1 cellular context compared by ENCODE assay signal in the genomic region with DNA sequence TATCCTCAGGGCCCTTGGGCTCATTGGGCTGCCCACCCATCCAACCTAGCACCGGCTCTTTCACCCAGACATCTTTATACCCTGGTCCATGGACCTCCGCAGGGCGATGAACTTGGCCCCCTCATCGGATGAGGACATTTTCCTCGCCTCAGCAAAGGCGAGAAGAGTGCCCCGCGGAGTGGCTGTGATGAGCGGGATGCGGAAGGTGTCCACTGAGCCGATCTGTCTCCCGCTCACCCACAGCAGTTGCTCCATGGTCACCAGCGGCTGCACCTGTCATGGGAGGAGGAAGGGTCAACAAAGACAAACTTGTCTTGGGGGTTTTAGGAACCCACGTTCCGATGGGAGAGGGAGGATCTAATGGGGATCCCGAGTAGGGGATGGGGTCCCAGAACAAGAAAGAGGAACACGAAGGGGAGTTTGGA.
A peak's percentile ranks its signal among the peaks of the same experiment; 100 is the strongest.
TF ChIP-seq lines count a peak whose summit lies in the region.

No MANE protein-coding gene starts in this region.

TF ChIP-seq in K562, 482 proteins besides CTCF, POLR2A, EP300 and RAD21 (continued from another document and continues in another):
- TF ChIP-seq, protein P1, sequence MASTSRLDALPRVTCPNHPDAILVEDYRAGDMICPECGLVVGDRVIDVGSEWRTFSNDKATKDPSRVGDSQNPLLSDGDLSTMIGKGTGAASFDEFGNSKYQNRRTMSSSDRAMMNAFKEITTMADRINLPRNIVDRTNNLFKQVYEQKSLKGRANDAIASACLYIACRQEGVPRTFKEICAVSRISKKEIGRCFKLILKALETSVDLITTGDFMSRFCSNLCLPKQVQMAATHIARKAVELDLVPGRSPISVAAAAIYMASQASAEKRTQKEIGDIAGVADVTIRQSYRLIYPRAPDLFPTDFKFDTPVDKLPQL (IDR thresholded peaks at IDR 0.05; ENCODE audit: extremely low read depth, insufficient read length) = no peak
- TF ChIP-seq PRMT5 (CRISPR knock-in tag; IDR thresholded peaks at IDR 0.05) = peak; percentile 17; the same call in 1 of the 2 replicates
- TF ChIP-seq ZC3H4 (CRISPR knock-in tag; IDR thresholded peaks at IDR 0.05; ENCODE audit: borderline replicate concordance) = 0 out of 2 replicates have a peak, but pooled peaks have one; percentile 81
- TF ChIP-seq, protein P2, sequence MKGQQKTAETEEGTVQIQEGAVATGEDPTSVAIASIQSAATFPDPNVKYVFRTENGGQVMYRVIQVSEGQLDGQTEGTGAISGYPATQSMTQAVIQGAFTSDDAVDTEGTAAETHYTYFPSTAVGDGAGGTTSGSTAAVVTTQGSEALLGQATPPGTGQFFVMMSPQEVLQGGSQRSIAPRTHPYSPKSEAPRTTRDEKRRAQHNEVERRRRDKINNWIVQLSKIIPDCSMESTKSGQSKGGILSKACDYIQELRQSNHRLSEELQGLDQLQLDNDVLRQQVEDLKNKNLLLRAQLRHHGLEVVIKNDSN (CRISPR knock-in tag; IDR thresholded peaks at IDR 0.05) = no peak
- TF ChIP-seq ZNF507 (tag; conservative IDR thresholded peaks at IDR 0.05) = no peak
- TF ChIP-seq, protein P3, sequence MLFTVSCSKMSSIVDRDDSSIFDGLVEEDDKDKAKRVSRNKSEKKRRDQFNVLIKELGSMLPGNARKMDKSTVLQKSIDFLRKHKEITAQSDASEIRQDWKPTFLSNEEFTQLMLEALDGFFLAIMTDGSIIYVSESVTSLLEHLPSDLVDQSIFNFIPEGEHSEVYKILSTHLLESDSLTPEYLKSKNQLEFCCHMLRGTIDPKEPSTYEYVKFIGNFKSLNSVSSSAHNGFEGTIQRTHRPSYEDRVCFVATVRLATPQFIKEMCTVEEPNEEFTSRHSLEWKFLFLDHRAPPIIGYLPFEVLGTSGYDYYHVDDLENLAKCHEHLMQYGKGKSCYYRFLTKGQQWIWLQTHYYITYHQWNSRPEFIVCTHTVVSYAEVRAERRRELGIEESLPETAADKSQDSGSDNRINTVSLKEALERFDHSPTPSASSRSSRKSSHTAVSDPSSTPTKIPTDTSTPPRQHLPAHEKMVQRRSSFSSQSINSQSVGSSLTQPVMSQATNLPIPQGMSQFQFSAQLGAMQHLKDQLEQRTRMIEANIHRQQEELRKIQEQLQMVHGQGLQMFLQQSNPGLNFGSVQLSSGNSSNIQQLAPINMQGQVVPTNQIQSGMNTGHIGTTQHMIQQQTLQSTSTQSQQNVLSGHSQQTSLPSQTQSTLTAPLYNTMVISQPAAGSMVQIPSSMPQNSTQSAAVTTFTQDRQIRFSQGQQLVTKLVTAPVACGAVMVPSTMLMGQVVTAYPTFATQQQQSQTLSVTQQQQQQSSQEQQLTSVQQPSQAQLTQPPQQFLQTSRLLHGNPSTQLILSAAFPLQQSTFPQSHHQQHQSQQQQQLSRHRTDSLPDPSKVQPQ (CRISPR knock-in tag; IDR thresholded peaks at IDR 0.05; ENCODE audit: borderline replicate concordance) = no peak; the same call in 1 of the 2 replicates
- peak; percentile 69; the same call in 1 of the 2 replicates for TF ChIP-seq IFI16 (CRISPR knock-in tag; IDR thresholded peaks at IDR 0.05)
- TF ChIP-seq, protein P4, sequence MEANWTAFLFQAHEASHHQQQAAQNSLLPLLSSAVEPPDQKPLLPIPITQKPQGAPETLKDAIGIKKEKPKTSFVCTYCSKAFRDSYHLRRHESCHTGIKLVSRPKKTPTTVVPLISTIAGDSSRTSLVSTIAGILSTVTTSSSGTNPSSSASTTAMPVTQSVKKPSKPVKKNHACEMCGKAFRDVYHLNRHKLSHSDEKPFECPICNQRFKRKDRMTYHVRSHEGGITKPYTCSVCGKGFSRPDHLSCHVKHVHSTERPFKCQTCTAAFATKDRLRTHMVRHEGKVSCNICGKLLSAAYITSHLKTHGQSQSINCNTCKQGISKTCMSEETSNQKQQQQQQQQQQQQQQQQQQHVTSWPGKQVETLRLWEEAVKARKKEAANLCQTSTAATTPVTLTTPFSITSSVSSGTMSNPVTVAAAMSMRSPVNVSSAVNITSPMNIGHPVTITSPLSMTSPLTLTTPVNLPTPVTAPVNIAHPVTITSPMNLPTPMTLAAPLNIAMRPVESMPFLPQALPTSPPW (CRISPR knock-in tag; IDR thresholded peaks at IDR 0.05) = no peak
- TF ChIP-seq HMGN3 (IDR thresholded peaks at IDR 0.05; ENCODE audit: borderline replicate concordance, extremely low read depth, insufficient read length, low read depth, low read length) = no peak
- no peak for TF ChIP-seq ZNF12 (CRISPR knock-in tag; IDR thresholded peaks at IDR 0.05)
- no peak for TF ChIP-seq MCM7 (IDR thresholded peaks at IDR 0.05)
- peak; percentile 14 for TF ChIP-seq HNRNPLL (IDR thresholded peaks at IDR 0.05; ENCODE audit: low read depth, low read length, poor library complexity, severe bottlenecking)
- TF ChIP-seq, protein P5, sequence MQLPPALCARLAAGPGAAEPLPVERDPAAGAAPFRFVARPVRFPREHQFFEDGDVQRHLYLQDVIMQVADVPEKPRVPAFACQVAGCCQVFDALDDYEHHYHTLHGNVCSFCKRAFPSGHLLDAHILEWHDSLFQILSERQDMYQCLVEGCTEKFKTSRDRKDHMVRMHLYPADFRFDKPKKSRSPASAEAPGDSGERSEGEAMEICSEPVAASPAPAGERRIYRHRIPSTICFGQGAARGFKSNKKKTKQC (CRISPR knock-in tag; IDR thresholded peaks at IDR 0.05) = no peak
- TF ChIP-seq PCBP1 (IDR thresholded peaks at IDR 0.05; ENCODE audit: low read depth, low read length, poor library complexity, severe bottlenecking) = no peak
- no peak for TF ChIP-seq STAT5A (IDR thresholded peaks at IDR 0.05; ENCODE audit: borderline replicate concordance, low read length)
- TF ChIP-seq, protein P6, sequence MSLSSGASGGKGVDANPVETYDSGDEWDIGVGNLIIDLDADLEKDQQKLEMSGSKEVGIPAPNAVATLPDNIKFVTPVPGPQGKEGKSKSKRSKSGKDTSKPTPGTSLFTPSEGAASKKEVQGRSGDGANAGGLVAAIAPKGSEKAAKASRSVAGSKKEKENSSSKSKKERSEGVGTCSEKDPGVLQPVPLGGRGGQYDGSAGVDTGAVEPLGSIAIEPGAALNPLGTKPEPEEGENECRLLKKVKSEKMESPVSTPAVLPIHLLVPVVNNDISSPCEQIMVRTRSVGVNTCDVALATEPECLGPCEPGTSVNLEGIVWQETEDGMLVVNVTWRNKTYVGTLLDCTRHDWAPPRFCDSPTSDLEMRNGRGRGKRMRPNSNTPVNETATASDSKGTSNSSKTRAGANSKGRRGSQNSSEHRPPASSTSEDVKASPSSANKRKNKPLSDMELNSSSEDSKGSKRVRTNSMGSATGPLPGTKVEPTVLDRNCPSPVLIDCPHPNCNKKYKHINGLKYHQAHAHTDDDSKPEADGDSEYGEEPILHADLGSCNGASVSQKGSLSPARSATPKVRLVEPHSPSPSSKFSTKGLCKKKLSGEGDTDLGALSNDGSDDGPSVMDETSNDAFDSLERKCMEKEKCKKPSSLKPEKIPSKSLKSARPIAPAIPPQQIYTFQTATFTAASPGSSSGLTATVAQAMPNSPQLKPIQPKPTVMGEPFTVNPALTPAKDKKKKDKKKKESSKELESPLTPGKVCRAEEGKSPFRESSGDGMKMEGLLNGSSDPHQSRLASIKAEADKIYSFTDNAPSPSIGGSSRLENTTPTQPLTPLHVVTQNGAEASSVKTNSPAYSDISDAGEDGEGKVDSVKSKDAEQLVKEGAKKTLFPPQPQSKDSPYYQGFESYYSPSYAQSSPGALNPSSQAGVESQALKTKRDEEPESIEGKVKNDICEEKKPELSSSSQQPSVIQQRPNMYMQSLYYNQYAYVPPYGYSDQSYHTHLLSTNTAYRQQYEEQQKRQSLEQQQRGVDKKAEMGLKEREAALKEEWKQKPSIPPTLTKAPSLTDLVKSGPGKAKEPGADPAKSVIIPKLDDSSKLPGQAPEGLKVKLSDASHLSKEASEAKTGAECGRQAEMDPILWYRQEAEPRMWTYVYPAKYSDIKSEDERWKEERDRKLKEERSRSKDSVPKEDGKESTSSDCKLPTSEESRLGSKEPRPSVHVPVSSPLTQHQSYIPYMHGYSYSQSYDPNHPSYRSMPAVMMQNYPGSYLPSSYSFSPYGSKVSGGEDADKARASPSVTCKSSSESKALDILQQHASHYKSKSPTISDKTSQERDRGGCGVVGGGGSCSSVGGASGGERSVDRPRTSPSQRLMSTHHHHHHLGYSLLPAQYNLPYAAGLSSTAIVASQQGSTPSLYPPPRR (CRISPR knock-in tag; IDR thresholded peaks at IDR 0.05; ENCODE audit: borderline replicate concordance) = peak; percentile 8; the same call in 1 of the 2 replicates
- TF ChIP-seq ZNF140 (CRISPR knock-in tag; IDR thresholded peaks at IDR 0.05) = no peak
- TF ChIP-seq, protein P7, sequence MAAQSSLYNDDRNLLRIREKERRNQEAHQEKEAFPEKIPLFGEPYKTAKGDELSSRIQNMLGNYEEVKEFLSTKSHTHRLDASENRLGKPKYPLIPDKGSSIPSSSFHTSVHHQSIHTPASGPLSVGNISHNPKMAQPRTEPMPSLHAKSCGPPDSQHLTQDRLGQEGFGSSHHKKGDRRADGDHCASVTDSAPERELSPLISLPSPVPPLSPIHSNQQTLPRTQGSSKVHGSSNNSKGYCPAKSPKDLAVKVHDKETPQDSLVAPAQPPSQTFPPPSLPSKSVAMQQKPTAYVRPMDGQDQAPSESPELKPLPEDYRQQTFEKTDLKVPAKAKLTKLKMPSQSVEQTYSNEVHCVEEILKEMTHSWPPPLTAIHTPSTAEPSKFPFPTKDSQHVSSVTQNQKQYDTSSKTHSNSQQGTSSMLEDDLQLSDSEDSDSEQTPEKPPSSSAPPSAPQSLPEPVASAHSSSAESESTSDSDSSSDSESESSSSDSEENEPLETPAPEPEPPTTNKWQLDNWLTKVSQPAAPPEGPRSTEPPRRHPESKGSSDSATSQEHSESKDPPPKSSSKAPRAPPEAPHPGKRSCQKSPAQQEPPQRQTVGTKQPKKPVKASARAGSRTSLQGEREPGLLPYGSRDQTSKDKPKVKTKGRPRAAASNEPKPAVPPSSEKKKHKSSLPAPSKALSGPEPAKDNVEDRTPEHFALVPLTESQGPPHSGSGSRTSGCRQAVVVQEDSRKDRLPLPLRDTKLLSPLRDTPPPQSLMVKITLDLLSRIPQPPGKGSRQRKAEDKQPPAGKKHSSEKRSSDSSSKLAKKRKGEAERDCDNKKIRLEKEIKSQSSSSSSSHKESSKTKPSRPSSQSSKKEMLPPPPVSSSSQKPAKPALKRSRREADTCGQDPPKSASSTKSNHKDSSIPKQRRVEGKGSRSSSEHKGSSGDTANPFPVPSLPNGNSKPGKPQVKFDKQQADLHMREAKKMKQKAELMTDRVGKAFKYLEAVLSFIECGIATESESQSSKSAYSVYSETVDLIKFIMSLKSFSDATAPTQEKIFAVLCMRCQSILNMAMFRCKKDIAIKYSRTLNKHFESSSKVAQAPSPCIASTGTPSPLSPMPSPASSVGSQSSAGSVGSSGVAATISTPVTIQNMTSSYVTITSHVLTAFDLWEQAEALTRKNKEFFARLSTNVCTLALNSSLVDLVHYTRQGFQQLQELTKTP (IDR thresholded peaks at IDR 0.05; ENCODE audit: low read depth in 1 of 2, partially characterized antibody in 2 of 2) = no peak
- TF ChIP-seq ZNF197 (CRISPR knock-in tag; IDR thresholded peaks at IDR 0.05; ENCODE audit: low read depth) = no peak
- no peak for TF ChIP-seq ZNF232 (CRISPR knock-in tag; IDR thresholded peaks at IDR 0.05)
- no peak for TF ChIP-seq FOXK2 (conservative IDR thresholded peaks at IDR 0.05 in 1 of 2, IDR thresholded peaks at IDR 0.05 in 1 of 2; ENCODE audit: low read depth in 2 of 2)
- TF ChIP-seq SAFB2 (IDR thresholded peaks at IDR 0.05; ENCODE audit: borderline replicate concordance, low read depth, low read length, severe bottlenecking) = no peak
- no peak for TF ChIP-seq TOE1 (IDR thresholded peaks at IDR 0.05; ENCODE audit: borderline replicate concordance)
- 0 out of 2 replicates have a peak, but pooled peaks have one; percentile 19 for TF ChIP-seq TOE1 (CRISPR knock-in tag; IDR thresholded peaks at IDR 0.05; ENCODE audit: borderline replicate concordance, low read depth)
- TF ChIP-seq, protein P8, sequence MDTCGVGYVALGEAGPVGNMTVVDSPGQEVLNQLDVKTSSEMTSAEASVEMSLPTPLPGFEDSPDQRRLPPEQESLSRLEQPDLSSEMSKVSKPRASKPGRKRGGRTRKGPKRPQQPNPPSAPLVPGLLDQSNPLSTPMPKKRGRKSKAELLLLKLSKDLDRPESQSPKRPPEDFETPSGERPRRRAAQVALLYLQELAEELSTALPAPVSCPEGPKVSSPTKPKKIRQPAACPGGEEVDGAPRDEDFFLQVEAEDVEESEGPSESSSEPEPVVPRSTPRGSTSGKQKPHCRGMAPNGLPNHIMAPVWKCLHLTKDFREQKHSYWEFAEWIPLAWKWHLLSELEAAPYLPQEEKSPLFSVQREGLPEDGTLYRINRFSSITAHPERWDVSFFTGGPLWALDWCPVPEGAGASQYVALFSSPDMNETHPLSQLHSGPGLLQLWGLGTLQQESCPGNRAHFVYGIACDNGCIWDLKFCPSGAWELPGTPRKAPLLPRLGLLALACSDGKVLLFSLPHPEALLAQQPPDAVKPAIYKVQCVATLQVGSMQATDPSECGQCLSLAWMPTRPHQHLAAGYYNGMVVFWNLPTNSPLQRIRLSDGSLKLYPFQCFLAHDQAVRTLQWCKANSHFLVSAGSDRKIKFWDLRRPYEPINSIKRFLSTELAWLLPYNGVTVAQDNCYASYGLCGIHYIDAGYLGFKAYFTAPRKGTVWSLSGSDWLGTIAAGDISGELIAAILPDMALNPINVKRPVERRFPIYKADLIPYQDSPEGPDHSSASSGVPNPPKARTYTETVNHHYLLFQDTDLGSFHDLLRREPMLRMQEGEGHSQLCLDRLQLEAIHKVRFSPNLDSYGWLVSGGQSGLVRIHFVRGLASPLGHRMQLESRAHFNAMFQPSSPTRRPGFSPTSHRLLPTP (IDR thresholded peaks at IDR 0.05; ENCODE audit: borderline replicate concordance, extremely low read depth, insufficient read length) = no peak
- TF ChIP-seq, protein P9, sequence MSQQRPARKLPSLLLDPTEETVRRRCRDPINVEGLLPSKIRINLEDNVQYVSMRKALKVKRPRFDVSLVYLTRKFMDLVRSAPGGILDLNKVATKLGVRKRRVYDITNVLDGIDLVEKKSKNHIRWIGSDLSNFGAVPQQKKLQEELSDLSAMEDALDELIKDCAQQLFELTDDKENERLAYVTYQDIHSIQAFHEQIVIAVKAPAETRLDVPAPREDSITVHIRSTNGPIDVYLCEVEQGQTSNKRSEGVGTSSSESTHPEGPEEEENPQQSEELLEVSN (IDR thresholded peaks at IDR 0.05; ENCODE audit: borderline replicate concordance in 1 of 2, extremely low read depth in 1 of 2, insufficient read depth in 1 of 2, insufficient read length in 1 of 2, low read depth in 1 of 2, low read length in 1 of 2, poor library complexity in 1 of 2, severe bottlenecking in 1 of 2) = no peak
- 0 out of 2 replicates have a peak, but pooled peaks have one; percentile 72 for TF ChIP-seq HDGF (IDR thresholded peaks at IDR 0.05)
- TF ChIP-seq, protein P10, sequence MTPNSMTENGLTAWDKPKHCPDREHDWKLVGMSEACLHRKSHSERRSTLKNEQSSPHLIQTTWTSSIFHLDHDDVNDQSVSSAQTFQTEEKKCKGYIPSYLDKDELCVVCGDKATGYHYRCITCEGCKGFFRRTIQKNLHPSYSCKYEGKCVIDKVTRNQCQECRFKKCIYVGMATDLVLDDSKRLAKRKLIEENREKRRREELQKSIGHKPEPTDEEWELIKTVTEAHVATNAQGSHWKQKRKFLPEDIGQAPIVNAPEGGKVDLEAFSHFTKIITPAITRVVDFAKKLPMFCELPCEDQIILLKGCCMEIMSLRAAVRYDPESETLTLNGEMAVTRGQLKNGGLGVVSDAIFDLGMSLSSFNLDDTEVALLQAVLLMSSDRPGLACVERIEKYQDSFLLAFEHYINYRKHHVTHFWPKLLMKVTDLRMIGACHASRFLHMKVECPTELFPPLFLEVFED (CRISPR knock-in tag; conservative IDR thresholded peaks at IDR 0.05) = peak; percentile 67; the same call in 1 of the 2 replicates
- TF ChIP-seq, protein P11, sequence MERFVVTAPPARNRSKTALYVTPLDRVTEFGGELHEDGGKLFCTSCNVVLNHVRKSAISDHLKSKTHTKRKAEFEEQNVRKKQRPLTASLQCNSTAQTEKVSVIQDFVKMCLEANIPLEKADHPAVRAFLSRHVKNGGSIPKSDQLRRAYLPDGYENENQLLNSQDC (CRISPR knock-in tag; IDR thresholded peaks at IDR 0.05) = no peak
